ENCODE assay signal across 8 cellular contexts in the genomic region with DNA sequence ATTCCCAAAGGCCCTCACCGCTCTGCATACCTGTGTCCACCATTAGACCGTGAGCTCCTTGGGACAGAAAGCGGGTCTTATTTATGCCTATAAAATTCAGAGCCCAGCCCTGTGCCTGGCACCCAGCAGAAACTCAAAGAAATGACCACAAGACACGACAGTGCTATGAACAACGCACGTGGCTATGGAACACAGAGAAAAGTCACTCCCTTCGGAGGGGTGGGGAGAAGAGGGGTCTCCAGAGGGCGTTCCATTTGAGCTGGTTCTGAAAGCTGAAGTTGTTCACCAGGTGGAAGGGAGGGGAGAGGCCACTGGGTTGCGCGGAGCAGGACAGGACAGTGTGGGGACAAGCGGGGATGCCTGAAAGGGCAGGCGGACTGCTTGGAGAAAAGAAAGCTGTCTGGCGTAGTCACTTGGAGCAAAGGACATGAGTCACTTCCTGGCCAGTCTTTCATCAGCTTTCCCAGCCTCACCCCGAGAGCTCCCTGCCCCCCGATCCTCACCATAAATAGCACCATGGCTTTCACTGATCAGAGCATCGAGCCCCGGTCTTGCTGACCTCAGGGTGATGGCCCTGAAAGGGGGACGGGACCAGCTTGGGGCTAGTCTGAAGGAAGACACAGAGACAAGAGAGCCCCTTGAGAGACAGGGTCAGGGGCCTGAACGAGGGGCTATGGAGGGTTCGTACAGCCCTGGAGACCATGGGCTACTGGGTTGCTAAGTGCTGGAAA. TPM values are rescaled to one million over a fixed set of nuclear protein-coding genes. Genes with fewer than 3 reads are reported as not detected.
A peak's percentile ranks its signal among the peaks of the same experiment; 100 is the strongest.
DNase-seq lines count a peak whose midpoint lies in the region; ATAC-seq and TF ChIP-seq lines count a peak whose summit lies in the region.

No MANE protein-coding gene starts in this region.

- TF ChIP-seq CTCF in Peyer's patch (IDR thresholded peaks at IDR 0.05) = no peak
- no peak for TF ChIP-seq CTCF in coronary artery (IDR thresholded peaks at IDR 0.05)
- TF ChIP-seq CTCF in right lobe of liver (IDR thresholded peaks at IDR 0.05) = no peak

- WGBS in right lobe of liver (ENCODE audit: insufficient coverage, low coverage, low lambda C conversion rate, missing lambda C conversion rate) = 64% methylated on average over 14 of the region's 20 CpGs

- intact Hi-C loops in right lobe of liver (cut with DNase I) = loop anchor here in 1 of 2 donors (10.0 kb wide), 1 partner anchor 73 kb away; no protein-coding TSS in a partner anchor

- peak; percentile 49 to 70 (median 58) for ATAC-seq in right lobe of liver
- ATAC-seq in HG03039 (IDR thresholded peaks at IDR 0.05; ENCODE audit: unreplicated experiment) = no peak
- no peak for ATAC-seq in HG03045 (IDR thresholded peaks at IDR 0.05; ENCODE audit: unreplicated experiment)

- DNase-seq in GF-D8 (lab: John Stamatoyannopoulos, UW) = peak; percentile 46
- peak in 2 of 3 donors; percentile 66 to 75 for DNase-seq in Peyer's patch
- DNase-seq in coronary artery (ENCODE audit: low spot score) = peak; percentile 95
- DNase-seq in right lobe of liver = peak in 1 of 3 donors; percentile 58
- no peak for DNase-seq in NCI-H774 (lab: John Stamatoyannopoulos, UW)

- H3K27ac ChIP-seq in Peyer's patch (peak overlapping the region; percentile 63 to 88 (median 70)), coronary artery (peak overlapping the region; percentile 93 to 94), right lobe of liver (peak overlapping the region; percentile 69 to 74 (median 70)), stomach smooth muscle (ENCODE audit: low read length) (peak overlapping the region; percentile 94)

- H3K9me3 ChIP-seq in Peyer's patch = no peaks in the 10 kb centered on the region
- no peaks in the 10 kb centered on the region for H3K9me3 ChIP-seq in right lobe of liver
- H3K9me3 ChIP-seq in stomach smooth muscle (ENCODE audit: control insufficient read depth in 2 of 2, low read length in 2 of 2) = no peaks in the 10 kb centered on the region

- H3K36me3 ChIP-seq in Peyer's patch (peaks cover 0 to 55% (median 0%) of the 10 kb centered on the region in 3 donors), right lobe of liver (peaks cover 0 to 26% (median 0%) of the 10 kb centered on the region in 4 donors), stomach smooth muscle (ENCODE audit: control insufficient read depth in 2 of 2, insufficient read depth in 2 of 2, low read length in 2 of 2) (peaks cover 10 to 37% of the 10 kb centered on the region in 2 donors)

- no peak overlapping the region for H3K4me3 ChIP-seq in Peyer's patch
- H3K4me3 ChIP-seq in coronary artery = peak overlapping the region; percentile 37
- H3K4me3 ChIP-seq in right lobe of liver = peak overlapping the region in 1 of 3 donors; percentile 2
- peak overlapping the region in 1 of 2 donors; percentile 52 for H3K4me3 ChIP-seq in stomach smooth muscle (ENCODE audit: low read length in 2 of 2)

- no peaks in the 10 kb centered on the region for H3K27me3 ChIP-seq in Peyer's patch
- H3K27me3 ChIP-seq in right lobe of liver = no peaks in the 10 kb centered on the region
- no peaks in the 10 kb centered on the region for H3K27me3 ChIP-seq in stomach smooth muscle (ENCODE audit: control insufficient read depth in 1 of 2, insufficient read depth in 2 of 2, low read length in 2 of 2)

- H3K4me1 ChIP-seq in Peyer's patch (peaks cover 0 to 39% (median 5%) of the 10 kb centered on the region in 4 donors), right lobe of liver (peaks cover 0 to 21% (median 8%) of the 10 kb centered on the region in 4 donors), stomach smooth muscle (ENCODE audit: control insufficient read depth, insufficient read depth, low read length) (peaks cover 38% of the 10 kb centered on the region)

- H3K9ac ChIP-seq in stomach smooth muscle (ENCODE audit: low read length in 2 of 2) = peak overlapping the region; percentile 38 to 76

- TF ChIP-seq POLR2A in Peyer's patch (IDR thresholded peaks at IDR 0.05) (no peak), right lobe of liver (IDR thresholded peaks at IDR 0.05) (no peak)

RNA-seq across cellular contexts. Expression of a gene that starts 28.5 kb away (rescaled TPM):
- 100 to 1,000 TPM; 105 to 122 (median 112) TPM for total RNA-seq in Peyer's patch
- total RNA-seq in right lobe of liver = 10 to 100 TPM; 39.7 to 61.3 (median 43.8) TPM

Comparison
In these comparisons a context has a peak if more than half of its experiments do, and no peak if none do; other contexts are left out.
1. ATAC-seq: peak in right lobe of liver (4 of 4); none in HG03039 (single experiment) and HG03045 (single experiment).
2. Peak in every context shown above with its lines, with median percentiles within 50 percentile points of each other: H3K27ac ChIP-seq.